Comparison of ENCODE assay signal across 18 cellular contexts in genomic region chr2:95034818-95035217, GRCh38. TPM values are rescaled to one million over a fixed set of nuclear protein-coding genes. Genes with fewer than 3 reads are reported as not detected.
DNase-seq lines count a peak whose midpoint lies in the region; TF ChIP-seq lines count a peak whose summit lies in the region.
"Had no signal": no experiment of that assay in that cellular context is flagged by ENCODE, and none has a peak within 500 bp of the region (broad histone marks: within the 10 kb centered on the region; RNA-seq: fewer than 3 reads in every experiment).

No MANE protein-coding gene starts in this region.

- H3K9me3 ChIP-seq in KOPT-K1 (ENCODE audit: insufficient read depth, low read length, poor library complexity, severe bottlenecking) (no peaks in the 10 kb centered on the region), tibial artery (no peaks in the 10 kb centered on the region)

- H3K36me3 Mint-ChIP-seq in activated naive CD4-positive, alpha-beta T cell treated with anti-CD3 and anti-CD28 coated beads, Interleukin-2, amount 10 ng/mL, durations not matched to agents 7 days and 5 days = peaks cover 65% of the 10 kb centered on the region

- TF ChIP-seq CTCF in dorsolateral prefrontal cortex (IDR thresholded peaks at IDR 0.05 in 54 of 56, conservative IDR thresholded peaks at IDR 0.05 in 2 of 56; ENCODE audit: low read depth in 1 of 56, partially characterized antibody in 56 of 56) = no peak
- TF ChIP-seq CTCF in tibial artery (IDR thresholded peaks at IDR 0.05) = no peak

- CTCF ChIA-PET in activated naive CD4-positive, alpha-beta T cell treated with anti-CD3 and anti-CD28 coated beads, Interleukin-2, amount 10 ng/mL, durations not matched to agents 7 days and 5 days (lab: Charles Lee) = interaction anchor here (1.3 to 1.4 kb wide), 2 partner anchors 12 to 45 kb away, joined by 3 to 6 read pairs; no protein-coding TSS in a partner anchor

- peak overlapping the region; percentile 54 for H3K27ac Mint-ChIP-seq in activated naive CD4-positive, alpha-beta T cell treated with anti-CD3 and anti-CD28 coated beads, Interleukin-2, amount 10 ng/mL, durations not matched to agents 7 days and 5 days
- H3K27ac Mint-ChIP-seq: GM23338 had no signal

- no peaks in the 10 kb centered on the region for H3K4me1 ChIP-seq in tibial artery

- no peaks in the 10 kb centered on the region for H3K27me3 Mint-ChIP-seq in activated naive CD4-positive, alpha-beta T cell treated with anti-CD3 and anti-CD28 coated beads, Interleukin-2, amount 10 ng/mL, durations not matched to agents 7 days and 5 days

- H3K4me1 Mint-ChIP-seq in activated naive CD4-positive, alpha-beta T cell treated with anti-CD3 and anti-CD28 coated beads, Interleukin-2, amount 10 ng/mL, durations not matched to agents 7 days and 5 days = peaks cover 64% of the 10 kb centered on the region

- peaks cover 90% of the 10 kb centered on the region for H3K36me3 ChIP-seq in KOPT-K1 (ENCODE audit: insufficient read depth, low read length)
- H3K36me3 ChIP-seq in tibial artery = no peaks in the 10 kb centered on the region

- H3K27ac ChIP-seq in KOPT-K1 (ENCODE audit: low read depth, low read length, poor library complexity, severe bottlenecking) (peak overlapping the region; percentile 16), dorsolateral prefrontal cortex (peak overlapping the region in 51 of 59 donors; percentile 19 to 100 (median 80)), substantia nigra (ENCODE audit: low read depth, low read length, poor library complexity, severe bottlenecking) (peak overlapping the region; percentile 84), tibial artery (no peak overlapping the region)

- DNase-seq in activated naive CD4-positive, alpha-beta T cell treated with anti-CD3 and anti-CD28 coated beads, Interleukin-2, amount 10 ng/mL, durations not matched to agents 7 days and 5 days = no peak
- no peak for DNase-seq in activated naive CD4-positive, alpha-beta T cell treated with anti-CD3 and anti-CD28 coated beads, Interleukin-2, amount 50 U/mL, for 16 hours
- DNase-seq in dorsolateral prefrontal cortex (no peak), substantia nigra (lab: John Stamatoyannopoulos, UW) (no peak), AG08396 (ENCODE audit: low spot score) (no peak), tibial artery (no peak), activated gamma-delta T cell (lab: John Stamatoyannopoulos, UW) (no peak)
- DNase-seq: AML-193, DMS79 treated with DMSO at 0.1 percent for 48 hours, GDM1, IMR-90, NCI-H1930, NCI-H510A had no signal

- H3K4me3 Mint-ChIP-seq in activated naive CD4-positive, alpha-beta T cell treated with anti-CD3 and anti-CD28 coated beads, Interleukin-2, amount 10 ng/mL, durations not matched to agents 7 days and 5 days = no peak overlapping the region
- H3K4me3 Mint-ChIP-seq: GM23338 had no signal

- no peaks in the 10 kb centered on the region for H3K9me3 Mint-ChIP-seq in activated naive CD4-positive, alpha-beta T cell treated with anti-CD3 and anti-CD28 coated beads, Interleukin-2, amount 10 ng/mL, durations not matched to agents 7 days and 5 days

- H3K27me3 ChIP-seq in dorsolateral prefrontal cortex (peaks cover 0 to 6% (median 0%) of the 10 kb centered on the region in 45 donors), tibial artery (peaks cover 0 to 51% of the 10 kb centered on the region in 2 donors)

- intact Hi-C loops in dorsolateral prefrontal cortex (cut with DNase I) (no loop called here), tibial artery (cut with DNase I; ENCODE audit: low total_unique reads) (no loop called here)

- H3K4me3 ChIP-seq in dorsolateral prefrontal cortex (no peak overlapping the region), tibial artery (no peak overlapping the region)
- H3K4me3 ChIP-seq: GM23338 had no signal

RNA-seq across cellular contexts. Expression of gene MAL, which starts 9.3 kb away (rescaled TPM):
- 100 to 1,000 TPM in 74 of 120 experiments, 10 to 100 TPM in 46; 24.0 to 522 (median 118) TPM for total RNA-seq in dorsolateral prefrontal cortex
- total RNA-seq: A673, HT-29, IMR-90, LHCN-M2 had no signal

Comparison
In these comparisons a context has a peak if more than half of its experiments do, and no peak if none do; other contexts are left out.
1. H3K27ac ChIP-seq: peak in KOPT-K1 (single experiment), dorsolateral prefrontal cortex (51 of 59) and substantia nigra (single experiment); none in tibial artery (0 of 2).